In genomic region chr1:197418693-197419092, GRCh38 we compare ENCODE assay signal across 8 cellular contexts.
"Had no signal": no experiment of that assay in that cellular context is flagged by ENCODE, and none has a peak within 500 bp of the region (broad histone marks: within the 10 kb centered on the region; RNA-seq: fewer than 3 reads in every experiment).

No MANE protein-coding gene starts in this region.

- H3K4me3 ChIP-seq: GM12878 had no signal

- ATAC-seq: GM12878 had no signal

- DNase-seq: GDM1, GF-D8 had no signal

- FAIRE-seq: G401.6, GM12878, GM12891, GM12892, GM18507, GM19239 had no signal
